ENCODE assay signal across 25 cellular contexts in the genomic region with DNA sequence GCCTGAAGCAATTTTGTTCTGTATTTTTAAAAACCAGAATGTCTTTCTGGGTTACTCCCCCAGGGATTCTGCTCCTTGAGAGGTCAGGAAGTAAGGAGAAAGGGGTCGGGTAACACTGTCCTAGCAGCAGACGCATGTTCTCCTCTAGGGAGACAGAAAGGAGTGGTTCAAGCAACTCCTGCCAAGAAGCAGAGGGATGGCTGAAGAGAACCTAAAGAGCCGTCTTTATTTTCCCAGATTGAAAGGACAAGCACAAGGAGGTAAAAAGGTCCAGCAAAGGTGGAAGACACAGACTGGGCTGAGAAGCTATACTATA. TPM values are rescaled to one million over a fixed set of nuclear protein-coding genes. Genes with fewer than 3 reads are reported as not detected.
DNase-seq lines count a peak whose midpoint lies in the region; ATAC-seq and TF ChIP-seq lines count a peak whose summit lies in the region.
"Had no signal": no experiment of that assay in that cellular context is flagged by ENCODE, and none has a peak within 500 bp of the region (broad histone marks: within the 10 kb centered on the region; RNA-seq: fewer than 3 reads in every experiment).

No MANE protein-coding gene starts in this region.

- no peak overlapping the region for H3K27ac Mint-ChIP-seq in activated CD4-positive, alpha-beta T cell treated with anti-CD3 and anti-CD28 coated beads for 36 hours
- H3K27ac Mint-ChIP-seq: GM23338, IgD-negative memory B cell had no signal

- H3K9me3 ChIP-seq in left ventricle myocardium inferior (replicated peaks) (no peaks in the 10 kb centered on the region), parathyroid adenoma (ENCODE audit: control insufficient read depth, low read length) (no peaks in the 10 kb centered on the region)
- H3K9me3 ChIP-seq: SJCRH30 had no signal

- intact Hi-C loops in Right ventricle myocardium inferior (cut with DNase I) (loop anchor here (5.0 kb wide), 1 partner anchor 460 kb away; no protein-coding TSS in a partner anchor), cardiac septum (cut with DNase I) (no loop called here), left ventricle myocardium inferior (cut with micrococcal nuclease) (no loop called here), posterior vena cava (cut with DNase I) (no loop called here)
- intact Hi-C loops in activated CD4-positive, alpha-beta T cell treated with anti-CD3 and anti-CD28 coated beads for 36 hours (cut with DNase I, micrococcal nuclease): no loop called here

- H3K36me3 ChIP-seq in left ventricle myocardium inferior (peaks cover 82% of the 10 kb centered on the region), parathyroid adenoma (ENCODE audit: control insufficient read depth, insufficient read depth, low read length) (no peaks in the 10 kb centered on the region)

- no peak overlapping the region for H3K9ac ChIP-seq in parathyroid adenoma

- ATAC-seq in Right ventricle myocardium inferior: peak; percentile 85
- no peak for ATAC-seq in activated CD4-positive, alpha-beta T cell treated with anti-CD3 and anti-CD28 coated beads for 36 hours

- H3K27ac ChIP-seq in left ventricle myocardium inferior (replicated peaks) (peak overlapping the region; percentile 78), parathyroid adenoma (peak overlapping the region; percentile 25)
- H3K27ac ChIP-seq: C4-2B, PC-9, RWPE1, SJCRH30 had no signal

- no peaks in the 10 kb centered on the region for H3K36me3 Mint-ChIP-seq in activated CD4-positive, alpha-beta T cell treated with anti-CD3 and anti-CD28 coated beads for 36 hours (ENCODE audit: low read depth)

- POLR2A ChIA-PET in activated CD4-positive, alpha-beta T cell treated with anti-CD3 and anti-CD28 coated beads for 36 hours (lab: Charles Lee): no interaction called here

- no peaks in the 10 kb centered on the region for H3K4me1 Mint-ChIP-seq in activated CD4-positive, alpha-beta T cell treated with anti-CD3 and anti-CD28 coated beads for 36 hours
- H3K4me1 Mint-ChIP-seq: CD8-positive, alpha-beta memory T cell had no signal

- H3K27me3 ChIP-seq in left ventricle myocardium inferior (ENCODE audit: low read depth) (no peaks in the 10 kb centered on the region), parathyroid adenoma (ENCODE audit: control insufficient read depth, insufficient read depth, low read length) (no peaks in the 10 kb centered on the region)
- H3K27me3 ChIP-seq: SJCRH30 had no signal

- H3K4me3 ChIP-seq in left ventricle myocardium inferior (no peak overlapping the region), parathyroid adenoma (ENCODE audit: low read depth, low read length) (no peak overlapping the region)
- H3K4me3 ChIP-seq: GM23338, PC-9, SJCRH30 had no signal

- no peak overlapping the region for H3K4me3 Mint-ChIP-seq in activated CD4-positive, alpha-beta T cell treated with anti-CD3 and anti-CD28 coated beads for 36 hours
- H3K4me3 Mint-ChIP-seq: CD8-positive, alpha-beta memory T cell; GM23338; IgD-negative memory B cell had no signal

- no peaks in the 10 kb centered on the region for H3K9me3 Mint-ChIP-seq in activated CD4-positive, alpha-beta T cell treated with anti-CD3 and anti-CD28 coated beads for 36 hours (ENCODE audit: low read depth)
- H3K9me3 Mint-ChIP-seq: CD8-positive, alpha-beta memory T cell; GM23338; IgD-negative memory B cell had no signal

- TF ChIP-seq CTCF in left ventricle myocardium inferior (IDR thresholded peaks at IDR 0.05; ENCODE audit: borderline replicate concordance): no peak
- no peak for TF ChIP-seq CTCF in parathyroid adenoma (IDR thresholded peaks at IDR 0.05)

- H3K79me2 ChIP-seq in parathyroid adenoma: no peaks in the 10 kb centered on the region

- H3K27me3 Mint-ChIP-seq in activated CD4-positive, alpha-beta T cell treated with anti-CD3 and anti-CD28 coated beads for 36 hours: no peaks in the 10 kb centered on the region
- H3K27me3 Mint-ChIP-seq: CD8-positive, alpha-beta memory T cell; IgD-negative memory B cell had no signal

- H2AFZ ChIP-seq in parathyroid adenoma: no peak overlapping the region
- H2AFZ ChIP-seq: GM23338, PC-9 had no signal

- H3K4me2 ChIP-seq in parathyroid adenoma (ENCODE audit: low read length): no peak overlapping the region
- H3K4me2 ChIP-seq: GM23338, PC-9 had no signal

- H3K4me1 ChIP-seq in left ventricle myocardium inferior (peaks cover 16% of the 10 kb centered on the region), parathyroid adenoma (no peaks in the 10 kb centered on the region)
- H3K4me1 ChIP-seq: SJCRH30 had no signal

- no peak for DNase-seq in Right ventricle myocardium inferior (ENCODE audit: missing footprints)
- DNase-seq in cardiac septum (ENCODE audit: low spot score): no peak
- no peak for DNase-seq in left ventricle myocardium inferior
- DNase-seq in activated CD4-positive, alpha-beta T cell treated with anti-CD3 and anti-CD28 coated beads for 36 hours: no peak
- DNase-seq in NCI-H82 treated with DMSO at 0.1 percent for 48 hours (lab: John Stamatoyannopoulos, UW; ENCODE audit: unreplicated experiment): no peak
- no peak for DNase-seq in SIG-M5 treated with dmso at 0.1 percent for 504 hours (lab: John Stamatoyannopoulos, UW; ENCODE audit: unreplicated experiment)
- DNase-seq in posterior vena cava (ENCODE audit: low spot score): no peak
- DNase-seq: 8988T; Calu3; CD8-positive, alpha-beta memory T cell; DMS153; HCEC 1CT; MV-4-11; NCI-H1105 treated with DMSO at 0.1 percent for 48 hours; NCI-H1694 treated with DMSO at 0.1 percent for 48 hours; NCI-H2081 treated with DMSO at 0.1 percent for 48 hours; NCI-H446 treated with DMSO at 0.1 percent for 48 hours; NCI-H69; PC-9; SJCRH30 had no signal

- CTCF ChIA-PET in activated CD4-positive, alpha-beta T cell treated with anti-CD3 and anti-CD28 coated beads for 36 hours (lab: Charles Lee): interaction anchor here (2.8 kb wide), 1 partner anchor 19 kb away, joined by 9 read pairs; no protein-coding TSS in a partner anchor

RNA-seq across cellular contexts. Expression of a gene that starts 58.1 kb away (rescaled TPM):
- 0.14 TPM for total RNA-seq in Right ventricle myocardium inferior
- 0.35 TPM for total RNA-seq in cardiac septum
- 0.11 TPM for total RNA-seq in left ventricle myocardium inferior
- total RNA-seq in activated CD4-positive, alpha-beta T cell treated with anti-CD3 and anti-CD28 coated beads for 36 hours: under 1 TPM; 0.60 to 0.66 TPM
- 1 to 10 TPM in 1 of 2 donors, under 1 TPM in 1; 0.38 to 1.1 TPM for total RNA-seq in posterior vena cava
